8 cellular contexts compared by ENCODE assay signal in genomic region chr12:48105867-48106563, GRCh38. TPM values are rescaled to one million over a fixed set of nuclear protein-coding genes. Genes with fewer than 3 reads are reported as not detected.
A peak's percentile ranks its signal among the peaks of the same experiment; 100 is the strongest.
DNase-seq lines count a peak whose midpoint lies in the region; ATAC-seq and TF ChIP-seq lines count a peak whose summit lies in the region.

Gene SENP1 (minus strand): TSS chr12:48106079. CDS start chr12:48101472, 4,607 bp downstream.

- H3K27ac ChIP-seq in CD8-positive, alpha-beta memory T cell (ENCODE audit: low read depth, low read length) = peak within 1 kb of the TSS; percentile 95
- peak within 1 kb of the TSS; percentile 98 for H3K27ac ChIP-seq in effector memory CD4-positive, alpha-beta T cell (ENCODE audit: insufficient read depth, low read length, poor library complexity, severe bottlenecking)

- POLR2A ChIA-PET in CD8-positive, alpha-beta memory T cell (lab: Charles Lee) = interaction anchor here (0.6 to 2.1 kb wide), 4 partner anchors 51 to 746 kb away, joined by 4 to 17 read pairs (median 5); partner anchors contain the start of genes ASB8 and DDX23

- H3K36me3 Mint-ChIP-seq in CD8-positive, alpha-beta memory T cell = peaks cover 0 to 17% (median 2%) of the 10 kb centered on the region in 3 donors
- H3K36me3 Mint-ChIP-seq in memory B cell = peaks cover 2% of the 10 kb centered on the region

- H3K27me3 ChIP-seq in CD8-positive, alpha-beta memory T cell (ENCODE audit: insufficient read depth, low read length, poor library complexity, severe bottlenecking) = no peaks in the 10 kb centered on the region
- no peaks in the 10 kb centered on the region for H3K27me3 ChIP-seq in effector memory CD4-positive, alpha-beta T cell (replicated peaks; ENCODE audit: control insufficient read depth, insufficient read depth, low read length, poor library complexity, severe bottlenecking)

- no peaks in the 10 kb centered on the region for H3K27me3 Mint-ChIP-seq in CD8-positive, alpha-beta memory T cell
- no peaks in the 10 kb centered on the region for H3K27me3 Mint-ChIP-seq in memory B cell

- H3K4me3 Mint-ChIP-seq in CD8-positive, alpha-beta memory T cell = peak within 1 kb of the TSS; percentile 90 to 98 (median 95)
- peak within 1 kb of the TSS; percentile 94 for H3K4me3 Mint-ChIP-seq in memory B cell

- peak within 1 kb of the TSS; percentile 95 for H3K4me3 ChIP-seq in CD8-positive, alpha-beta memory T cell (ENCODE audit: low read length)
- H3K4me3 ChIP-seq in effector memory CD4-positive, alpha-beta T cell (ENCODE audit: insufficient read depth, low read depth, low read length, poor library complexity, severe bottlenecking) = peak within 1 kb of the TSS; percentile 87

- no peaks in the 10 kb centered on the region for H3K9me3 ChIP-seq in CD8-positive, alpha-beta memory T cell (ENCODE audit: low read length)
- H3K9me3 ChIP-seq in effector memory CD4-positive, alpha-beta T cell (ENCODE audit: control insufficient read depth, low read length) = no peaks in the 10 kb centered on the region

- peaks cover 0 to 1% (median 0%) of the 10 kb centered on the region in 5 donors for H3K9me3 Mint-ChIP-seq in CD8-positive, alpha-beta memory T cell
- no peaks in the 10 kb centered on the region for H3K9me3 Mint-ChIP-seq in memory B cell

- H3K36me3 ChIP-seq in CD8-positive, alpha-beta memory T cell (ENCODE audit: insufficient read depth, low read length) = no peaks in the 10 kb centered on the region
- no peaks in the 10 kb centered on the region for H3K36me3 ChIP-seq in effector memory CD4-positive, alpha-beta T cell (ENCODE audit: control insufficient read depth, insufficient read depth, low read length)

- CTCF ChIA-PET in CD8-positive, alpha-beta memory T cell (lab: Charles Lee) = interaction anchor here (0.6 to 1.9 kb wide), 4 partner anchors 15 to 51 kb away, joined by 3 to 5 read pairs (median 4); partner anchors contain the start of gene ASB8

- peaks cover 25% of the 10 kb centered on the region for H3K4me1 ChIP-seq in CD8-positive, alpha-beta memory T cell (ENCODE audit: insufficient read depth, low read length)
- H3K4me1 ChIP-seq in effector memory CD4-positive, alpha-beta T cell (ENCODE audit: control insufficient read depth, insufficient read depth, low read length, poor library complexity, severe bottlenecking) = peaks cover 20% of the 10 kb centered on the region

- ATAC-seq in memory B cell (ENCODE audit: low read depth) = peak; percentile 78

- H3K4me1 Mint-ChIP-seq in CD8-positive, alpha-beta memory T cell = peaks cover 40 to 62% (median 51%) of the 10 kb centered on the region in 3 donors
- peaks cover 35% of the 10 kb centered on the region for H3K4me1 Mint-ChIP-seq in memory B cell

- no peak for TF ChIP-seq CTCF in GM20000 (IDR thresholded peaks at IDR 0.05; ENCODE audit: extremely low read depth, missing control alignments)

- peak; percentile 79 to 92 (median 89) for DNase-seq in CD8-positive, alpha-beta memory T cell
- DNase-seq in GM20000 (ENCODE audit: low spot score) = peak; percentile 87
- peak; percentile 89 for DNase-seq in HT-29 (ENCODE audit: low spot score)
- peak; percentile 86 for DNase-seq in NOMO-1 treated with DMSO at 0.1 percent for 48 hours (lab: John Stamatoyannopoulos, UW; ENCODE audit: unreplicated experiment)
- peak; percentile 77 to 79 for DNase-seq in activated CD8-positive, alpha-beta memory T cell treated with anti-CD3 and anti-CD28 coated beads for 4 hours (ENCODE audit: low read depth in 2 of 2)
- peak; percentile 81 to 83 (median 83) for DNase-seq in effector memory CD4-positive, alpha-beta T cell
- peak; percentile 88 to 90 for DNase-seq in memory B cell (ENCODE audit: low spot score in 2 of 2)
- peak; percentile 76 for DNase-seq in stimulated activated CD8-positive, alpha-beta memory T cell treated with anti-CD3 and anti-CD28 coated beads, Interleukin-12 subunit alpha, Interleukin-12 subunit beta, amount 100 ng/mL, for 24 hours (ENCODE audit: extremely low read depth)

- peak within 1 kb of the TSS; percentile 94 to 100 (median 99) for H3K27ac Mint-ChIP-seq in CD8-positive, alpha-beta memory T cell
- H3K27ac Mint-ChIP-seq in memory B cell = peak within 1 kb of the TSS; percentile 99

RNA-seq across cellular contexts. Expression of gene SENP1, which starts in this region (rescaled TPM):
- total RNA-seq in CD8-positive, alpha-beta memory T cell = 10 to 100 TPM; 57.3 to 58.8 TPM
- polyA plus RNA-seq in CD8-positive, alpha-beta memory T cell = 13.4 TPM
- 9.4 and 10.6 TPM in 2 replicates for total RNA-seq in HT-29 (2014; rRNA removed; shearing (Covaris generic))

Comparison
In these comparisons a context has a peak if more than half of its experiments do, and no peak if none do; other contexts are left out.
1. Peak in every context shown above with its lines: DNase-seq, ATAC-seq, H3K4me3 ChIP-seq and H3K27ac ChIP-seq.